11 cellular contexts compared by ENCODE assay signal in genomic region chr17:68344701-68345136, GRCh38. TPM values are rescaled to one million over a fixed set of nuclear protein-coding genes. Genes with fewer than 3 reads are reported as not detected.
DNase-seq lines count a peak whose midpoint lies in the region; ATAC-seq and TF ChIP-seq lines count a peak whose summit lies in the region.
"Had no signal": no experiment of that assay in that cellular context is flagged by ENCODE, and none has a peak within 500 bp of the region (broad histone marks: within the 10 kb centered on the region; RNA-seq: fewer than 3 reads in every experiment).

No MANE protein-coding gene starts in this region.

- CTCF ChIA-PET in HEK293 (lab: Yijun Ruan, JAX), result interaction anchor here (0.5 to 1.0 kb wide), 5 partner anchors 10 to 123 kb away, joined by 3 read pairs; no protein-coding TSS in a partner anchor

- no peaks in the 10 kb centered on the region; a peak in 1 of 3 replicates for H3K36me3 ChIP-seq in HEK293 (ENCODE audit: control insufficient read depth in 2 of 2, insufficient read depth in 1 of 2, low read length in 2 of 2)

- DNase-seq in T-helper 9 cell, result peak; percentile 23
- peak; percentile 19 for DNase-seq in activated naive CD4-positive, alpha-beta T cell treated with anti-CD3 and anti-CD28 coated beads, Interleukin-2, amount 50 U/mL, for 16 hours
- peak in 2 of 3 experiments; percentile 13 to 23 for DNase-seq in stimulated activated CD4-positive, alpha-beta T cell treated with anti-CD3 and anti-CD28 coated beads, TNF-alpha, amount 100 ng/mL, for 4 hours (ENCODE audit: low read depth in 3 of 3)
- DNase-seq in posterior vena cava (ENCODE audit: low spot score), result no peak
- DNase-seq: foreskin melanocyte, GDM1, PC-3 had no signal

- POLR2A ChIA-PET in HEK293 (lab: Yijun Ruan, JAX), result interaction anchor here (0.5 kb wide), 1 partner anchor 292 kb away, joined by 3 read pairs; no protein-coding TSS in a partner anchor

- H3K4me1 ChIP-seq in HEK293 (ENCODE audit: control insufficient read depth, insufficient read depth, low read length), result no peaks in the 10 kb centered on the region

- intact Hi-C loops in posterior vena cava (cut with DNase I), result loop anchor here in 1 of 2 donors (5.0 kb wide), 1 partner anchor 363 kb away; no protein-coding TSS in a partner anchor

- H3K4me3 ChIP-seq in HEK293 (ENCODE audit: low read depth, low read length), result no peak overlapping the region

- TF ChIP-seq CTCF in HEK293 (tag by site-specific recombination; IDR thresholded peaks at IDR 0.05), result no peak

- no peaks in the 10 kb centered on the region for H3K9me3 ChIP-seq in HEK293 (ENCODE audit: control insufficient read depth, insufficient read depth, low read depth, low read length)

- no peak overlapping the region for H3K27ac ChIP-seq in HEK293 (ENCODE audit: extremely low read depth, low read depth, low read length)

- ATAC-seq in GM18870 (IDR thresholded peaks at IDR 0.05; ENCODE audit: unreplicated experiment), result no peak
- no peak for ATAC-seq in HG03520 (IDR thresholded peaks at IDR 0.05; ENCODE audit: unreplicated experiment)
- no peak for ATAC-seq in GM18909 (IDR thresholded peaks at IDR 0.05; ENCODE audit: poor library complexity, unreplicated experiment)
- ATAC-seq: PC-3 had no signal

TF ChIP-seq in HEK293, 187 proteins besides CTCF, POLR2A, EP300 and RAD21:
- TF ChIP-seq ZNF660 (tag by site-specific recombination; IDR thresholded peaks at IDR 0.05), result no peak
- TF ChIP-seq EGR2 (tag by site-specific recombination; IDR thresholded peaks at IDR 0.05; ENCODE audit: low read depth), result peak; percentile 55
- TF ChIP-seq KLF17 (tag by site-specific recombination; IDR thresholded peaks at IDR 0.05), result no peak
- TF ChIP-seq ZNF596 (tag by site-specific recombination; IDR thresholded peaks at IDR 0.05), result no peak
- TF ChIP-seq ZNF510 (tag by site-specific recombination; IDR thresholded peaks at IDR 0.05; ENCODE audit: insufficient replicate concordance), result no peak
- no peak for TF ChIP-seq SALL2 (tag by site-specific recombination; IDR thresholded peaks at IDR 0.05; ENCODE audit: borderline replicate concordance)
- TF ChIP-seq, protein P1, sequence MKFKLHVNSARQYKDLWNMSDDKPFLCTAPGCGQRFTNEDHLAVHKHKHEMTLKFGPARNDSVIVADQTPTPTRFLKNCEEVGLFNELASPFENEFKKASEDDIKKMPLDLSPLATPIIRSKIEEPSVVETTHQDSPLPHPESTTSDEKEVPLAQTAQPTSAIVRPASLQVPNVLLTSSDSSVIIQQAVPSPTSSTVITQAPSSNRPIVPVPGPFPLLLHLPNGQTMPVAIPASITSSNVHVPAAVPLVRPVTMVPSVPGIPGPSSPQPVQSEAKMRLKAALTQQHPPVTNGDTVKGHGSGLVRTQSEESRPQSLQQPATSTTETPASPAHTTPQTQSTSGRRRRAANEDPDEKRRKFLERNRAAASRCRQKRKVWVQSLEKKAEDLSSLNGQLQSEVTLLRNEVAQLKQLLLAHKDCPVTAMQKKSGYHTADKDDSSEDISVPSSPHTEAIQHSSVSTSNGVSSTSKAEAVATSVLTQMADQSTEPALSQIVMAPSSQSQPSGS (tag by site-specific recombination; IDR thresholded peaks at IDR 0.05; ENCODE audit: low read depth), result no peak
TF ChIP-seq in HEK293: peak in this region for 1.

RNA-seq across cellular contexts. Expression of gene ARSG, which starts 53.4 kb away (rescaled TPM):
- 1 to 10 TPM; 5.7 to 7.5 TPM for total RNA-seq in posterior vena cava

RNA-seq across cellular contexts. Expression of gene SLC16A6, which starts 53.8 kb away (rescaled TPM):
- total RNA-seq in posterior vena cava, result 1 to 10 TPM; 1.7 to 1.9 TPM
